ENCODE assay signal across 8 cellular contexts in genomic region chr7:108568801-108569380, GRCh38. TPM values are rescaled to one million over a fixed set of nuclear protein-coding genes. Genes with fewer than 3 reads are reported as not detected.
A peak's percentile ranks its signal among the peaks of the same experiment; 100 is the strongest.
DNase-seq lines count a peak whose midpoint lies in the region; ATAC-seq, FAIRE-seq and TF ChIP-seq lines count a peak whose summit lies in the region.

No MANE protein-coding gene starts in this region.

- no peaks in the 10 kb centered on the region for H3K9me1 ChIP-seq in endothelial cell of umbilical vein (replicated peaks; ENCODE audit: control insufficient read depth, extremely low read depth, insufficient read depth, low read length)

- peak overlapping the region; percentile 92 for H3K14ac ChIP-seq in trophoblast cell (ENCODE audit: low read length)

- no CpG with 5 or more reads among the region's 24 CpGs for WGBS in trophoblast cell (ENCODE audit: extremely low coverage, insufficient coverage, insufficient read length)

- H3K27me3 Mint-ChIP-seq in GM23338 (ENCODE audit: insufficient read depth, low read depth, poor library complexity): peaks cover 4% of the 10 kb centered on the region

- H3K4me1 Mint-ChIP-seq in GM23338: peaks cover 19% of the 10 kb centered on the region; the same call in 2 of the 3 replicates

- BruUV-seq in Panc1 (replicated peaks; lab: Mats Ljungman, UMichigan): no TSS peak
- TSS peak; percentile 80 for BruUV-seq in endothelial cell of umbilical vein (replicated peaks; lab: Mats Ljungman, UMichigan)

- in situ Hi-C loops in Panc1 (cut with HindIII; ENCODE audit: low pct_unique_long_range_greater_than_20kb, low sequenced_read_pairs) (no loop called here), KBM-7 (cut with MboI; ENCODE audit: low pct_unique_long_range_greater_than_20kb, low sequenced_read_pairs) (no loop called here)

- H4K20me1 ChIP-seq in GM23338 (replicated peaks; ENCODE audit: insufficient read depth) (0 out of 2 replicates have a peak, but pooled peaks cover 9% of the 10 kb centered on the region), endothelial cell of umbilical vein (replicated peaks; ENCODE audit: control insufficient read depth, extremely low read depth, insufficient read depth, low read length) (no peaks in the 10 kb centered on the region)

- H3K9me3 ChIP-seq in Panc1 (ENCODE audit: control insufficient read depth, insufficient read depth, low read depth, low read length) (no peaks in the 10 kb centered on the region), endothelial cell of umbilical vein (replicated peaks; ENCODE audit: control insufficient read depth, insufficient read depth, low read length) (no peaks in the 10 kb centered on the region), trophoblast cell (ENCODE audit: insufficient read depth, low read depth, low read length) (no peaks in the 10 kb centered on the region)

- H3K36me3 Mint-ChIP-seq in GM23338 (ENCODE audit: low read depth): peaks cover 32% of the 10 kb centered on the region; the same call in 2 of the 3 replicates

- intact Hi-C loops in Panc1 (cut with micrococcal nuclease; ENCODE audit: unreplicated experiment) (loop anchor here (5.0 kb wide), 1 partner anchor 42 kb away; the partner anchor contains the start of gene PNPLA8), endothelial cell of umbilical vein (cut with micrococcal nuclease) (loop anchor here (1.0 kb wide), 1 partner anchor 43 kb away; the partner anchor contains the start of gene PNPLA8)

- H3K9me2 ChIP-seq in GM23338 (ENCODE audit: insufficient read depth): no peaks in the 10 kb centered on the region

- H3K27ac ChIP-seq in GM23338 (ENCODE audit: low read depth) (peak overlapping the region; percentile 93), Panc1 (ENCODE audit: low read length) (peak overlapping the region; percentile 98), endothelial cell of umbilical vein (ENCODE audit: insufficient read depth, low read depth, low read length) (peak overlapping the region; percentile 90), trophoblast cell (ENCODE audit: low read depth, low read length) (peak overlapping the region; percentile 85)

- peaks cover 13% of the 10 kb centered on the region for H3K79me1 ChIP-seq in trophoblast cell (ENCODE audit: low read length)

- H3K36me3 ChIP-seq in GM23338 (ENCODE audit: insufficient read depth) (peaks cover 12% of the 10 kb centered on the region), Panc1 (ENCODE audit: control insufficient read depth, insufficient read depth, low read length) (peaks cover 19% of the 10 kb centered on the region), endothelial cell of umbilical vein (ENCODE audit: control insufficient read depth in 2 of 2, extremely low read depth in 1 of 2, insufficient read depth in 2 of 2, low read length in 2 of 2) (peaks cover 0 to 4% of the 10 kb centered on the region in 2 experiments), trophoblast cell (ENCODE audit: control insufficient read depth in 1 of 2, insufficient read depth in 2 of 2, low read length in 2 of 2) (peaks cover 0 to 1% of the 10 kb centered on the region in 2 experiments)

- H3K4me2 ChIP-seq in GM23338 (peak overlapping the region; percentile 89), endothelial cell of umbilical vein (ENCODE audit: insufficient read depth, low read length) (peak overlapping the region; percentile 76), trophoblast cell (ENCODE audit: low read length) (peak overlapping the region; percentile 70)

- H3K23ac ChIP-seq in trophoblast cell (ENCODE audit: low read length): no peak overlapping the region

- H3K4me1 ChIP-seq in GM23338 (ENCODE audit: insufficient read depth): peaks cover 20% of the 10 kb centered on the region
- H3K4me1 ChIP-seq in Panc1 (ENCODE audit: control insufficient read depth, insufficient read depth, low read length): peaks cover 9% of the 10 kb centered on the region; the same call in 1 of the 2 replicates
- peaks cover 37% of the 10 kb centered on the region for H3K4me1 ChIP-seq in endothelial cell of umbilical vein (ENCODE audit: control insufficient read depth, extremely low read depth, insufficient read depth, low read length)
- H3K4me1 ChIP-seq in trophoblast cell (ENCODE audit: control insufficient read depth in 1 of 2, insufficient read depth in 2 of 2, low read length in 2 of 2): no peaks in the 10 kb centered on the region

- dilution Hi-C loops in endothelial cell of umbilical vein (cut with MboI; ENCODE audit: extremely low pct_ligation_motif_present, low sequenced_read_pairs): no loop called here

- H3K9ac ChIP-seq in endothelial cell of umbilical vein (replicated peaks; ENCODE audit: extremely low read depth, insufficient read depth, low read length): peak overlapping the region; percentile 94
- peak overlapping the region; percentile 77 for H3K9ac ChIP-seq in trophoblast cell (ENCODE audit: low read length)

- no peaks in the 10 kb centered on the region; the same call in 2 of the 3 replicates for H3K9me3 Mint-ChIP-seq in GM23338

- H4K12ac ChIP-seq in trophoblast cell (ENCODE audit: low read depth, low read length): peak overlapping the region; percentile 89

- peak overlapping the region; percentile 49 for H2AK5ac ChIP-seq in trophoblast cell (ENCODE audit: low read length)

- POLR2A ChIA-PET in Panc1 (lab: Charles Lee): no interaction called here
- POLR2A ChIA-PET in endothelial cell of umbilical vein (lab: Charles Lee): interaction anchor here (1.7 kb wide), 1 partner anchor 43 kb away, joined by 9 read pairs; the partner anchor contains the start of gene PNPLA8

- H2AFZ ChIP-seq in GM23338 (peak overlapping the region; percentile 30; the same call in 1 of the 2 replicates), endothelial cell of umbilical vein (ENCODE audit: low read depth, low read length) (peak overlapping the region; percentile 47), trophoblast cell (ENCODE audit: insufficient read depth, low read length, poor library complexity) (peak overlapping the region; percentile 64)

- H3K27ac Mint-ChIP-seq in GM23338: peak overlapping the region; percentile 98

- H3K4me3 ChIP-seq in GM23338 (peak overlapping the region; percentile 66), Panc1 (ENCODE audit: low read depth in 2 of 2, low read length in 2 of 2) (peak overlapping the region; percentile 72 to 92), endothelial cell of umbilical vein (replicated peaks in 1 of 3; ENCODE audit: insufficient read depth in 1 of 3, low read depth in 1 of 3, low read length in 3 of 3) (peak overlapping the region; percentile 41 to 93 (median 74)), trophoblast cell (ENCODE audit: low read depth, low read length) (peak overlapping the region; percentile 86)

- peak overlapping the region; percentile 40 for H2BK120ac ChIP-seq in trophoblast cell (ENCODE audit: insufficient read depth, low read length, poor library complexity)

- H3K4ac ChIP-seq in trophoblast cell (ENCODE audit: low read depth, low read length): peak overlapping the region; percentile 50

- DNase-seq in GM23338 (ENCODE audit: low spot score) (no peak), Panc1 (ENCODE audit: low read depth, low spot score) (no peak), endothelial cell of umbilical vein (ENCODE audit: low read depth, low spot score) (no peak), trophoblast cell (no peak), KBM-7 (no peak), mucosa of gallbladder (ENCODE audit: low spot score) (no peak)

- TF ChIP-seq CTCF in GM23338 (conservative IDR thresholded peaks at IDR 0.05; ENCODE audit: low read depth in 2 of 2) (no peak), Panc1 (IDR thresholded peaks at IDR 0.05) (no peak), endothelial cell of umbilical vein (IDR thresholded peaks at IDR 0.05; ENCODE audit: extremely low read depth in 1 of 2, insufficient read depth in 1 of 2, low read depth in 1 of 2, low read length in 2 of 2) (no peak)

- no peak for ATAC-seq in GM23338
- no peak for ATAC-seq in Panc1
- no peak for ATAC-seq in GM19023 (IDR thresholded peaks at IDR 0.05; ENCODE audit: unreplicated experiment)
- ATAC-seq in HG02678 (IDR thresholded peaks at IDR 0.05; ENCODE audit: unreplicated experiment): no peak

- peak overlapping the region; percentile 60 for H2BK5ac ChIP-seq in trophoblast cell (ENCODE audit: low read depth, low read length, poor library complexity)

- H4K91ac ChIP-seq in trophoblast cell (ENCODE audit: low read depth, low read length): peak overlapping the region; percentile 83

- peak overlapping the region; percentile 86 for H3K18ac ChIP-seq in trophoblast cell (ENCODE audit: low read length)

- FAIRE-seq in endothelial cell of umbilical vein (lab: Jason Lieb, UNC): peak; percentile 37

- H3K79me2 ChIP-seq in GM23338 (replicated peaks; ENCODE audit: insufficient read depth): peaks cover 74% of the 10 kb centered on the region
- H3K79me2 ChIP-seq in endothelial cell of umbilical vein (ENCODE audit: control insufficient read depth, insufficient read depth, low read length): peaks cover 26% of the 10 kb centered on the region
- peaks cover 13% of the 10 kb centered on the region for H3K79me2 ChIP-seq in trophoblast cell (ENCODE audit: control insufficient read depth, insufficient read depth, low read length, poor library complexity)

- no peaks in the 10 kb centered on the region for H3F3A ChIP-seq in GM23338 (replicated peaks; ENCODE audit: low read depth)

- H3K4me3 Mint-ChIP-seq in GM23338: peak overlapping the region; percentile 94

- no peak for TF ChIP-seq POLR2A in endothelial cell of umbilical vein (IDR thresholded peaks at IDR 0.05; ENCODE audit: low read depth, low read length)

- no peak overlapping the region for H2BK12ac ChIP-seq in trophoblast cell (ENCODE audit: low read length)

- CTCF ChIA-PET in Panc1 (lab: Charles Lee) (no interaction called here), endothelial cell of umbilical vein (lab: Charles Lee) (interaction anchor here (1.0 kb wide), 1 partner anchor 23 kb away, joined by 3 read pairs; no protein-coding TSS in a partner anchor)

- H4K8ac ChIP-seq in trophoblast cell (ENCODE audit: low read depth, low read length): peak overlapping the region; percentile 92

- H3K27me3 ChIP-seq in GM23338 (ENCODE audit: insufficient read depth) (no peaks in the 10 kb centered on the region), Panc1 (ENCODE audit: control insufficient read depth, insufficient read depth, low read length) (no peaks in the 10 kb centered on the region), endothelial cell of umbilical vein (ENCODE audit: control insufficient read depth in 2 of 2, insufficient read depth in 2 of 2, low read length in 2 of 2) (no peaks in the 10 kb centered on the region), trophoblast cell (ENCODE audit: insufficient read depth, low read length) (no peaks in the 10 kb centered on the region)

RNA-seq across cellular contexts. Expression of gene THAP5, which starts 0.6 kb away (rescaled TPM):
- 32.3 and 36.0 TPM in 2 replicates for total RNA-seq in GM23338 (2014; rRNA removed; shearing (Covaris generic))
- polyA plus RNA-seq in GM23338 (2016; fragmentation: Nextera tagmentation; extraction: Ambion mirVana) (15.2 and 18.2 TPM in 2 replicates), endothelial cell of umbilical vein (1.5 and 2.5 TPM in 2 replicates)
- total RNA-seq in Panc1 (2021; ENCODE audit: unreplicated experiment) (24.6 TPM), endothelial cell of umbilical vein (14.1 and 17.0 TPM in 2 replicates), mucosa of gallbladder (23.2 TPM)
- 8.6 TPM for polyA plus RNA-seq in Panc1 (2012; ENCODE audit: insufficient read length)
- polyA plus RNA-seq in endothelial cell of umbilical vein (2011; cell fraction: cytosol; rRNA removed): 2.8 and 3.4 TPM in 2 replicates
- polyA plus RNA-seq in endothelial cell of umbilical vein (2011; cell fraction: nucleus; rRNA removed): 3.2 and 4.2 TPM in 2 replicates
- 5.6 and 8.6 TPM in 2 replicates for polyA plus RNA-seq in endothelial cell of umbilical vein (2012)
- 3.1 and 4.0 TPM in 2 replicates for polyA minus RNA-seq in endothelial cell of umbilical vein
- polyA minus RNA-seq in endothelial cell of umbilical vein (2011; cell fraction: cytosol; rRNA and poly(A)+ RNA removed): 13.2 TPM
- 9.8 and 10.7 TPM in 2 replicates for polyA minus RNA-seq in endothelial cell of umbilical vein (2011; cell fraction: nucleus; rRNA and poly(A)+ RNA removed)
- polyA plus RNA-seq in trophoblast cell (2013): 21.4 and 21.9 TPM in 2 replicates

RNA-seq across cellular contexts. Expression of gene DNAJB9, which starts 0.8 kb away (rescaled TPM):
- 14.4 and 16.0 TPM in 2 replicates for total RNA-seq in GM23338 (2014; rRNA removed; shearing (Covaris generic))
- polyA plus RNA-seq in GM23338 (2016; fragmentation: Nextera tagmentation; extraction: Ambion mirVana) (7.3 and 8.4 TPM in 2 replicates), endothelial cell of umbilical vein (4.7 and 11.7 TPM in 2 replicates)
- total RNA-seq in Panc1 (2021; ENCODE audit: unreplicated experiment) (11.1 TPM), endothelial cell of umbilical vein (11.9 and 13.4 TPM in 2 replicates), mucosa of gallbladder (31.3 TPM)
- 18.7 TPM for polyA plus RNA-seq in Panc1 (2012; ENCODE audit: insufficient read length)
- polyA plus RNA-seq in endothelial cell of umbilical vein (2011; cell fraction: cytosol; rRNA removed): 6.8 TPM in 2 replicates
- 4.7 and 4.8 TPM in 2 replicates for polyA plus RNA-seq in endothelial cell of umbilical vein (2011; cell fraction: nucleus; rRNA removed)
- polyA plus RNA-seq in endothelial cell of umbilical vein (2012): 14.2 and 21.8 TPM in 2 replicates
- polyA minus RNA-seq in endothelial cell of umbilical vein: 4.5 and 5.2 TPM in 2 replicates
- 5.3 TPM for polyA minus RNA-seq in endothelial cell of umbilical vein (2011; cell fraction: cytosol; rRNA and poly(A)+ RNA removed)
- polyA minus RNA-seq in endothelial cell of umbilical vein (2011; cell fraction: nucleus; rRNA and poly(A)+ RNA removed): 10.1 and 18.6 TPM in 2 replicates
- polyA plus RNA-seq in trophoblast cell (2013): 135 and 142 TPM in 2 replicates

RNA-seq across cellular contexts. Expression of gene PNPLA8, which starts 43.0 kb away (rescaled TPM):
- total RNA-seq in GM23338 (2014; rRNA removed; shearing (Covaris generic)): 12.5 and 14.9 TPM in 2 replicates
- polyA plus RNA-seq in GM23338 (2016; fragmentation: Nextera tagmentation; extraction: Ambion mirVana) (12.4 and 13.6 TPM in 2 replicates), endothelial cell of umbilical vein (4.2 and 5.9 TPM in 2 replicates)
- total RNA-seq in Panc1 (2021; ENCODE audit: unreplicated experiment) (18.1 TPM), endothelial cell of umbilical vein (17.6 and 19.9 TPM in 2 replicates), mucosa of gallbladder (22.6 TPM)
- 20.0 TPM for polyA plus RNA-seq in Panc1 (2012; ENCODE audit: insufficient read length)
- polyA plus RNA-seq in endothelial cell of umbilical vein (2011; cell fraction: cytosol; rRNA removed): 7.2 and 7.8 TPM in 2 replicates
- 7.1 and 9.5 TPM in 2 replicates for polyA plus RNA-seq in endothelial cell of umbilical vein (2011; cell fraction: nucleus; rRNA removed)
- polyA plus RNA-seq in endothelial cell of umbilical vein (2012): 14.7 and 16.0 TPM in 2 replicates
- polyA minus RNA-seq in endothelial cell of umbilical vein: 13.2 and 16.9 TPM in 2 replicates
- polyA minus RNA-seq in endothelial cell of umbilical vein (2011; cell fraction: cytosol; rRNA and poly(A)+ RNA removed): 20.1 TPM
- 15.5 and 32.2 TPM in 2 replicates for polyA minus RNA-seq in endothelial cell of umbilical vein (2011; cell fraction: nucleus; rRNA and poly(A)+ RNA removed)
- polyA plus RNA-seq in trophoblast cell (2013): 24.4 and 25.3 TPM in 2 replicates
